8 cellular contexts compared by ENCODE assay signal in genomic region chr1:201022824-201023516, GRCh38. TPM values are rescaled to one million over a fixed set of nuclear protein-coding genes. Genes with fewer than 3 reads are reported as not detected.
DNase-seq lines count a peak whose midpoint lies in the region; ATAC-seq and TF ChIP-seq lines count a peak whose summit lies in the region.

No MANE protein-coding gene starts in this region.

- H3K4me3 Mint-ChIP-seq in activated naive CD4-positive, alpha-beta T cell treated with anti-CD3 and anti-CD28 coated beads, Interleukin-2, amount 50 U/mL, for 24 hours = peak overlapping the region; percentile 89

- H3K4me3 ChIP-seq in GM08714 (ENCODE audit: low read length) (peak overlapping the region; percentile 76), NB4 (ENCODE audit: low read depth, low read length) (peak overlapping the region; percentile 64), iPS-18c (ENCODE audit: insufficient read depth, low read depth, low read length) (peak overlapping the region; percentile 61), PC-3 (ENCODE audit: low read length) (no peak overlapping the region)

- H3K27ac Mint-ChIP-seq in activated naive CD4-positive, alpha-beta T cell treated with anti-CD3 and anti-CD28 coated beads, Interleukin-2, amount 50 U/mL, for 24 hours = peak overlapping the region; percentile 88

- intact Hi-C loops in PC-3 (cut with micrococcal nuclease) = no loop called here

- CTCF ChIA-PET in PC-3 (lab: Charles Lee) = no interaction called here

- H3K9me3 ChIP-seq in iPS-18c (ENCODE audit: control insufficient read depth, insufficient read depth, low read length) = no peaks in the 10 kb centered on the region
- no peaks in the 10 kb centered on the region for H3K9me3 ChIP-seq in PC-3 (ENCODE audit: low read length)

- peaks cover 51% of the 10 kb centered on the region for H3K27me3 ChIP-seq in PC-3 (ENCODE audit: low read length)

- no peaks in the 10 kb centered on the region for H3K9me3 Mint-ChIP-seq in activated naive CD4-positive, alpha-beta T cell treated with anti-CD3 and anti-CD28 coated beads, Interleukin-2, amount 50 U/mL, for 24 hours

- no peak for TF ChIP-seq POLR2A in NB4 (IDR thresholded peaks at IDR 0.05; ENCODE audit: extremely low read depth, insufficient read length)

- peaks cover 77% of the 10 kb centered on the region for H3K4me1 Mint-ChIP-seq in activated naive CD4-positive, alpha-beta T cell treated with anti-CD3 and anti-CD28 coated beads, Interleukin-2, amount 50 U/mL, for 24 hours

- H3K9ac ChIP-seq in PC-3 (ENCODE audit: low read length) = no peak overlapping the region

- peak; percentile 16 for TF ChIP-seq CTCF in NB4 (IDR thresholded peaks at IDR 0.05; ENCODE audit: low read depth, low read length)
- no peak for TF ChIP-seq CTCF in PC-3 (conservative IDR thresholded peaks at IDR 0.05; ENCODE audit: low read depth, low read length)

- no peaks in the 10 kb centered on the region for H3K27me3 Mint-ChIP-seq in activated naive CD4-positive, alpha-beta T cell treated with anti-CD3 and anti-CD28 coated beads, Interleukin-2, amount 50 U/mL, for 24 hours

- POLR2A ChIA-PET in PC-3 (lab: Charles Lee; ENCODE audit: unreplicated experiment) = no interaction called here

- peaks cover 8% of the 10 kb centered on the region for H3K4me1 ChIP-seq in PC-3 (ENCODE audit: insufficient read depth, low read length)

- H2AFZ ChIP-seq in PC-3 (ENCODE audit: low read length) = no peak overlapping the region

- peak; percentile 57 for DNase-seq in NB4 (ENCODE audit: low read depth)
- DNase-seq in stimulated activated CD4-positive, alpha-beta T cell treated with anti-CD3 and anti-CD28 coated beads, Interleukin-2, amount 100 ng/mL, for 24 hours = peak; percentile 48 to 52
- DNase-seq in effector CD8-positive, alpha-beta T cell (lab: John Stamatoyannopoulos, UW) = no peak
- DNase-seq in glomerular visceral epithelial cell (ENCODE audit: extremely low spot score) = no peak
- DNase-seq in PC-3 = no peak

- peaks cover 2% of the 10 kb centered on the region for H3K36me3 Mint-ChIP-seq in activated naive CD4-positive, alpha-beta T cell treated with anti-CD3 and anti-CD28 coated beads, Interleukin-2, amount 50 U/mL, for 24 hours

- no peaks in the 10 kb centered on the region for H3F3A ChIP-seq in PC-3 (ENCODE audit: low read length, unreplicated experiment)

- H3K36me3 ChIP-seq in PC-3 (ENCODE audit: low read depth, low read length) = no peaks in the 10 kb centered on the region

- no peaks in the 10 kb centered on the region for H4K20me1 ChIP-seq in PC-3 (ENCODE audit: low read length)

- H3K4me2 ChIP-seq in PC-3 (ENCODE audit: low read length) = no peak overlapping the region

- ATAC-seq in PC-3 = no peak

- no peaks in the 10 kb centered on the region for H3K79me2 ChIP-seq in PC-3 (ENCODE audit: low read length)

- H3K27ac ChIP-seq in PC-3 (ENCODE audit: low read length) = no peak overlapping the region

- BruUV-seq in PC-3 (replicated peaks; lab: Mats Ljungman, UMichigan) = no TSS peak

- H3K9me2 ChIP-seq in PC-3 (replicated peaks; ENCODE audit: low read length) = no peaks in the 10 kb centered on the region

RNA-seq across cellular contexts. Expression of gene KIF21B, which starts 0.5 kb away (rescaled TPM):
- 0.46 and 0.66 TPM in 2 replicates for total RNA-seq in PC-3 (2014; rRNA removed)

Comparison
In these comparisons a context has a peak if more than half of its experiments do, and no peak if none do; other contexts are left out.
1. DNase-seq: peak in NB4 (single experiment) and stimulated activated CD4-positive, alpha-beta T cell treated with anti-CD3 and anti-CD28 coated beads, Interleukin-2, amount 100 ng/mL, for 24 hours (2 of 2); none in effector CD8-positive, alpha-beta T cell (single experiment), glomerular visceral epithelial cell (single experiment) and PC-3 (single experiment).